In genomic region chr22:23225337-23225723, GRCh38 we compare ENCODE assay signal across 9 cellular contexts. TPM values are rescaled to one million over a fixed set of nuclear protein-coding genes. Genes with fewer than 3 reads are reported as not detected.
DNase-seq lines count a peak whose midpoint lies in the region; ATAC-seq, FAIRE-seq and TF ChIP-seq lines count a peak whose summit lies in the region.
"Had no signal": no experiment of that assay in that cellular context is flagged by ENCODE, and none has a peak within 500 bp of the region (broad histone marks: within the 10 kb centered on the region; RNA-seq: fewer than 3 reads in every experiment).

No MANE protein-coding gene starts in this region.

- TF ChIP-seq CTCF in MCF 10A (IDR thresholded peaks at IDR 0.05; ENCODE audit: unreplicated experiment), result no peak
- no peak for TF ChIP-seq CTCF in upper lobe of left lung (IDR thresholded peaks at IDR 0.05)

- FAIRE-seq in small intestine (lab: Jason Lieb, UNC), result no peak
- FAIRE-seq: TTC549 had no signal

- peak overlapping the region; percentile 67 for H3K27ac ChIP-seq in naive thymus-derived CD4-positive, alpha-beta T cell (ENCODE audit: low read depth, low read length)
- H3K27ac ChIP-seq in upper lobe of left lung, result peak overlapping the region; percentile 67 to 88 (median 82)
- H3K27ac ChIP-seq in small intestine (ENCODE audit: low read depth in 1 of 2, low read length in 1 of 2), result peak overlapping the region in 1 of 2 donors; percentile 74

- POLR2A ChIA-PET in MCF 10A (lab: Yijun Ruan, JAX), result interaction anchor here (0.8 to 4.6 kb wide), 7 partner anchors 13 to 56 kb away, joined by 3 to 53 read pairs (median 6); partner anchors contain the start of gene BCR
- POLR2A ChIA-PET in naive thymus-derived CD4-positive, alpha-beta T cell (lab: Charles Lee), result interaction anchor here (0.9 to 3.2 kb wide), 7 partner anchors 7 to 44 kb away, joined by 3 to 16 read pairs (median 9); no protein-coding TSS in a partner anchor

- peaks cover 13% of the 10 kb centered on the region for H3K36me3 Mint-ChIP-seq in activated naive CD4-positive, alpha-beta T cell treated with anti-CD3 and anti-CD28 coated beads, Interleukin-2, amount 50 U/mL, for 24 hours
- H3K36me3 Mint-ChIP-seq in MCF 10A (ENCODE audit: insufficient read depth, unreplicated experiment), result no peaks in the 10 kb centered on the region
- peaks cover 0 to 38% (median 28%) of the 10 kb centered on the region in 5 donors for H3K36me3 Mint-ChIP-seq in naive thymus-derived CD4-positive, alpha-beta T cell

- BruUV-seq in MCF 10A (replicated peaks; lab: Mats Ljungman, UMichigan), result no TSS peak

- peak overlapping the region; percentile 28 for H3K4me3 Mint-ChIP-seq in activated naive CD4-positive, alpha-beta T cell treated with anti-CD3 and anti-CD28 coated beads, Interleukin-2, amount 50 U/mL, for 24 hours
- peak overlapping the region; percentile 62 for H3K4me3 Mint-ChIP-seq in MCF 10A (ENCODE audit: unreplicated experiment)
- peak overlapping the region in 9 of 10 donors; percentile 51 to 83 (median 71) for H3K4me3 Mint-ChIP-seq in naive thymus-derived CD4-positive, alpha-beta T cell

- CTCF ChIA-PET in MCF 10A (lab: Yijun Ruan, JAX), result interaction anchor here (0.7 to 2.5 kb wide), 5 partner anchors 25 to 57 kb away, joined by 3 to 8 read pairs (median 4); partner anchors contain the start of gene BCR
- CTCF ChIA-PET in naive thymus-derived CD4-positive, alpha-beta T cell (lab: Charles Lee), result interaction anchor here (1.5 to 1.6 kb wide), 2 partner anchors 17 to 18 kb away, joined by 4 to 6 read pairs; no protein-coding TSS in a partner anchor

- H3K27me3 ChIP-seq in naive thymus-derived CD4-positive, alpha-beta T cell (ENCODE audit: control insufficient read depth in 2 of 2, insufficient read depth in 2 of 2, low read length in 2 of 2), result no peaks in the 10 kb centered on the region
- no peaks in the 10 kb centered on the region for H3K27me3 ChIP-seq in upper lobe of left lung
- H3K27me3 ChIP-seq in small intestine (ENCODE audit: control insufficient read depth in 2 of 2, insufficient read depth in 2 of 2, low read length in 2 of 2), result no peaks in the 10 kb centered on the region

- peaks cover 0 to 12% (median 0%) of the 10 kb centered on the region in 3 experiments for H3K9me3 ChIP-seq in naive thymus-derived CD4-positive, alpha-beta T cell (ENCODE audit: control insufficient read depth in 2 of 3, low read length in 3 of 3)
- peaks cover 0 to 6% (median 2%) of the 10 kb centered on the region in 4 donors for H3K9me3 ChIP-seq in upper lobe of left lung
- H3K9me3 ChIP-seq in small intestine (ENCODE audit: control insufficient read depth, low read depth), result no peaks in the 10 kb centered on the region

- no peaks in the 10 kb centered on the region for H3K27me3 Mint-ChIP-seq in activated naive CD4-positive, alpha-beta T cell treated with anti-CD3 and anti-CD28 coated beads, Interleukin-2, amount 50 U/mL, for 24 hours
- no peaks in the 10 kb centered on the region for H3K27me3 Mint-ChIP-seq in MCF 10A (ENCODE audit: insufficient read depth, unreplicated experiment)
- no peaks in the 10 kb centered on the region for H3K27me3 Mint-ChIP-seq in naive thymus-derived CD4-positive, alpha-beta T cell

- H3K4me1 ChIP-seq in naive thymus-derived CD4-positive, alpha-beta T cell (ENCODE audit: control insufficient read depth in 2 of 2, insufficient read depth in 2 of 2, low read length in 2 of 2), result peaks cover 18 to 78% of the 10 kb centered on the region in 2 donors
- H3K4me1 ChIP-seq in upper lobe of left lung (peaks cover 71 to 75% (median 74%) of the 10 kb centered on the region in 4 donors), small intestine (ENCODE audit: control insufficient read depth in 2 of 2, insufficient read depth in 1 of 2, low read depth in 1 of 2, low read length in 1 of 2) (peaks cover 2 to 3% of the 10 kb centered on the region in 2 donors)

- no peak for ATAC-seq in naive thymus-derived CD4-positive, alpha-beta T cell
- ATAC-seq in upper lobe of left lung (ENCODE audit: low FRiP score in 2 of 2), result peak in 1 of 2 donors; percentile 9

- H3K4me1 Mint-ChIP-seq in activated naive CD4-positive, alpha-beta T cell treated with anti-CD3 and anti-CD28 coated beads, Interleukin-2, amount 50 U/mL, for 24 hours, result peaks cover 92% of the 10 kb centered on the region
- peaks cover 57% of the 10 kb centered on the region for H3K4me1 Mint-ChIP-seq in MCF 10A (ENCODE audit: insufficient read depth, unreplicated experiment)
- H3K4me1 Mint-ChIP-seq in naive thymus-derived CD4-positive, alpha-beta T cell, result peaks cover 68 to 99% (median 97%) of the 10 kb centered on the region in 7 donors

- no peak for DNase-seq in activated naive CD4-positive, alpha-beta T cell (lab: John Stamatoyannopoulos, UW)
- DNase-seq in MCF 10A (ENCODE audit: unreplicated experiment) (no peak), upper lobe of left lung (no peak), small intestine (no peak), Kasumi-1 (lab: John Stamatoyannopoulos, UW) (no peak)
- DNase-seq in naive thymus-derived CD4-positive, alpha-beta T cell, result no peak
- DNase-seq in stimulated activated CD8-positive, alpha-beta memory T cell treated with anti-CD3 and anti-CD28 coated beads, Interleukin-4, amount 100 ng/mL, for 48 hours, result no peak

- intact Hi-C loops in MCF 10A (cut with micrococcal nuclease), result loop anchor here (5.0 kb wide), 1 partner anchor 43 kb away; the partner anchor contains the start of gene BCR
- intact Hi-C loops in naive thymus-derived CD4-positive, alpha-beta T cell (cut with micrococcal nuclease), result loop anchor here in 1 of 2 donors (2.0 kb wide), 1 partner anchor 15 kb away; no protein-coding TSS in a partner anchor

- H3K9me3 Mint-ChIP-seq in activated naive CD4-positive, alpha-beta T cell treated with anti-CD3 and anti-CD28 coated beads, Interleukin-2, amount 50 U/mL, for 24 hours, result peaks cover 6% of the 10 kb centered on the region
- peaks cover 9% of the 10 kb centered on the region for H3K9me3 Mint-ChIP-seq in MCF 10A (ENCODE audit: unreplicated experiment)
- H3K9me3 Mint-ChIP-seq in naive thymus-derived CD4-positive, alpha-beta T cell, result peaks cover 0 to 38% (median 13%) of the 10 kb centered on the region in 11 donors

- TF ChIP-seq EP300 in upper lobe of left lung (IDR thresholded peaks at IDR 0.05), result no peak

- TF ChIP-seq POLR2A in upper lobe of left lung (IDR thresholded peaks at IDR 0.05), result no peak

- H3K4me3 ChIP-seq in naive thymus-derived CD4-positive, alpha-beta T cell (ENCODE audit: low read length), result no peak overlapping the region
- no peak overlapping the region for H3K4me3 ChIP-seq in upper lobe of left lung
- H3K4me3 ChIP-seq in small intestine (ENCODE audit: low read depth in 1 of 2, low read length in 2 of 2), result no peak overlapping the region

- WGBS in upper lobe of left lung, 2 donors, result 65 to 74% methylated on average over 5 to 10 of the region's 10 CpGs
- 81 to 82% (median 82%) methylated on average over 10 of the region's 10 CpGs for WGBS in small intestine, 3 donors

- H3K36me3 ChIP-seq in naive thymus-derived CD4-positive, alpha-beta T cell (ENCODE audit: control insufficient read depth in 2 of 3, insufficient read depth in 3 of 3, low read length in 3 of 3), result no peaks in the 10 kb centered on the region
- H3K36me3 ChIP-seq in upper lobe of left lung (no peaks in the 10 kb centered on the region), small intestine (ENCODE audit: control insufficient read depth in 2 of 2, insufficient read depth in 2 of 2, low read length in 2 of 2) (no peaks in the 10 kb centered on the region)

- peak overlapping the region; percentile 43 for H3K27ac Mint-ChIP-seq in activated naive CD4-positive, alpha-beta T cell treated with anti-CD3 and anti-CD28 coated beads, Interleukin-2, amount 50 U/mL, for 24 hours
- peak overlapping the region; percentile 95 for H3K27ac Mint-ChIP-seq in MCF 10A (ENCODE audit: low read depth, unreplicated experiment)
- H3K27ac Mint-ChIP-seq in naive thymus-derived CD4-positive, alpha-beta T cell, result peak overlapping the region; percentile 69 to 96 (median 82)

RNA-seq across cellular contexts. Expression of gene BCR, which starts 45.0 kb away (rescaled TPM):
- total RNA-seq in MCF 10A (2022) (62.2 and 77.9 TPM in 2 replicates), upper lobe of left lung (100 to 1,000 TPM in 1 of 6 donors, 10 to 100 TPM in 5; 47.1 to 105 (median 68.6) TPM)
- 100 to 1,000 TPM in 1 of 5 experiments, 10 to 100 TPM in 4; 56.2 to 103 (median 94.3) TPM for total RNA-seq in naive thymus-derived CD4-positive, alpha-beta T cell
- polyA plus RNA-seq in naive thymus-derived CD4-positive, alpha-beta T cell, result 10 to 100 TPM in 1 of 2 donors, 1 to 10 TPM in 1; 6.1 to 19.1 TPM
- polyA plus RNA-seq in small intestine, result 10 to 100 TPM in 2 of 3 donors, 1 to 10 TPM in 1; 8.9 to 27.9 (median 13.9) TPM

Comparison
In these comparisons a context has a peak if more than half of its experiments do, and no peak if none do; other contexts are left out.
1. H3K27ac Mint-ChIP-seq: peak in every context shown above with its lines; median percentile 95 in MCF 10A; 82 in naive thymus-derived CD4-positive, alpha-beta T cell; 43 in activated naive CD4-positive, alpha-beta T cell treated with anti-CD3 and anti-CD28 coated beads, Interleukin-2, amount 50 U/mL, for 24 hours.